Comparison of ENCODE assay signal across 24 cellular contexts in the genomic region with DNA sequence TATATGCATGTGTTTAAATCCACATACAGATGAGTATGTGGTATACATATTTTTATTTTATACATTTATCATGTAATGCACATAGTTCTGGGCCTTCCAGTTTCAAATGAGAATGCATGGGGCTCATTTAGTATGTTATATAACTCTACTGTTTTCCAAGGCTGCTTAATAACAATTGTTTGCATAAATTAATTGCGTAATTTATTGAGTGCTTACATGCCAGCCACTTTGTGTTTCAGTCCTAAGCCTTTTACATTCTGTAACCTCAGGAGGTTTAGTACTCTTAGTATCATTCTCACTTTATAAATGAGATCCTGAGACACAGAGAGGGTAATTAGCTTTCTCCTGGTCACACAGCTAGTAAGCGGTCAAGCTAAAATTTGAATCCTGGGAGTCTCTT. TPM values are rescaled to one million over a fixed set of nuclear protein-coding genes. Genes with fewer than 3 reads are reported as not detected.
DNase-seq lines count a peak whose midpoint lies in the region; ATAC-seq, FAIRE-seq and TF ChIP-seq lines count a peak whose summit lies in the region.
"Had no signal": no experiment of that assay in that cellular context is flagged by ENCODE, and none has a peak within 500 bp of the region (broad histone marks: within the 10 kb centered on the region; RNA-seq: fewer than 3 reads in every experiment).

No MANE protein-coding gene starts in this region.

- H3K4me1 ChIP-seq in A549 (0 out of 3 replicates have a peak, but pooled peaks cover 8% of the 10 kb centered on the region), HUES6 (ENCODE audit: control insufficient read depth, insufficient read depth, low read length) (0 out of 2 replicates have a peak, but pooled peaks cover 8% of the 10 kb centered on the region), tibial artery (no peaks in the 10 kb centered on the region), BE2C (no peaks in the 10 kb centered on the region)

- no peak for TF ChIP-seq EP300 in A549 (IDR thresholded peaks at IDR 0.05)

- CTCF ChIA-PET in A549 (lab: Yijun Ruan, JAX), result interaction anchor here (1.2 to 2.6 kb wide), 7 partner anchors 22 to 151 kb away, joined by 3 to 11 read pairs (median 5); no protein-coding TSS in a partner anchor
- CTCF ChIA-PET in WTC11 (lab: Charles Lee), result interaction anchor here (0.5 to 5.2 kb wide), 7 partner anchors 10 to 85 kb away, joined by 3 to 54 read pairs (median 15); no protein-coding TSS in a partner anchor

- no peaks in the 10 kb centered on the region for H3K36me3 ChIP-seq in HUES6 (ENCODE audit: control insufficient read depth, insufficient read depth, low read length)
- H3K36me3 ChIP-seq in tibial artery, result no peaks in the 10 kb centered on the region
- H3K36me3 ChIP-seq in BE2C, result no peaks in the 10 kb centered on the region

- H3K4me1 Mint-ChIP-seq in WTC11, result peaks cover 39% of the 10 kb centered on the region
- no peaks in the 10 kb centered on the region for H3K4me1 Mint-ChIP-seq in activated T-helper 17 cell treated with anti-CD3 and anti-CD28 coated beads, Interleukin-2, amount 50 U/mL, for 72 hours
- H3K4me1 Mint-ChIP-seq: CD8-positive, alpha-beta memory T cell had no signal

- H3K9me3 Mint-ChIP-seq in WTC11, result no peaks in the 10 kb centered on the region
- H3K9me3 Mint-ChIP-seq in activated T-helper 17 cell treated with anti-CD3 and anti-CD28 coated beads, Interleukin-2, amount 50 U/mL, for 72 hours, result no peaks in the 10 kb centered on the region

- H3K36me3 Mint-ChIP-seq in WTC11, result no peaks in the 10 kb centered on the region
- H3K36me3 Mint-ChIP-seq in activated T-helper 17 cell treated with anti-CD3 and anti-CD28 coated beads, Interleukin-2, amount 50 U/mL, for 72 hours (ENCODE audit: low read depth), result no peaks in the 10 kb centered on the region
- H3K36me3 Mint-ChIP-seq: CD8-positive, alpha-beta memory T cell had no signal

- no peak for TF ChIP-seq POLR2A in A549 (IDR thresholded peaks at IDR 0.05; ENCODE audit: low read length)

- H3K27me3 ChIP-seq in HUES6 (ENCODE audit: control insufficient read depth, insufficient read depth, low read length), result peaks cover 20% of the 10 kb centered on the region
- peaks cover 0 to 46% of the 10 kb centered on the region in 2 donors for H3K27me3 ChIP-seq in tibial artery
- H3K27me3 ChIP-seq in BE2C, result no peaks in the 10 kb centered on the region; the same call in none of the 2 replicates

- DNase-seq in A549 (ENCODE audit: low read depth in 1 of 2, low spot score in 1 of 2) (no peak), WTC11 (ENCODE audit: low spot score) (no peak), fibroblast of pulmonary artery (ENCODE audit: low read depth) (no peak), tibial artery (no peak), BE2C (no peak)
- DNase-seq in activated naive CD4-positive, alpha-beta T cell treated with Interleukin-2 at 50 U/mL for 16 hours, result no peak
- DNase-seq: 8988T; AML-193; CD8-positive, alpha-beta memory T cell; DMS153; HCEC 1CT; MM.1S; NCI-H1048; NCI-H1417 treated with DMSO at 0.1 percent for 48 hours; NCI-H187; NCI-H446; Right ventricle myocardium superior had no signal

- TF ChIP-seq CTCF in A549 (IDR thresholded peaks at IDR 0.05), result no peak
- no peak for TF ChIP-seq CTCF in WTC11 (IDR thresholded peaks at IDR 0.05)
- no peak for TF ChIP-seq CTCF in fibroblast of pulmonary artery (IDR thresholded peaks at IDR 0.05; ENCODE audit: low read length, missing control alignments)
- TF ChIP-seq CTCF in tibial artery (IDR thresholded peaks at IDR 0.05), result no peak
- no peak for TF ChIP-seq CTCF in BE2C (IDR thresholded peaks at IDR 0.05; ENCODE audit: low read depth, low read length)

- H3K27ac ChIP-seq in A549 (peak overlapping the region; percentile 54 to 67; a peak in 4 of 6 replicates), HUES6 (ENCODE audit: low read depth, low read length) (no peak overlapping the region), tibial artery (no peak overlapping the region)
- H3K27ac ChIP-seq: C4-2B had no signal

- H3K9me3 ChIP-seq in A549 (no peaks in the 10 kb centered on the region), HUES6 (ENCODE audit: control insufficient read depth, insufficient read depth, low read depth, low read length) (no peaks in the 10 kb centered on the region), tibial artery (no peaks in the 10 kb centered on the region), BE2C (no peaks in the 10 kb centered on the region)

- H3K27ac Mint-ChIP-seq in WTC11, result no peak overlapping the region
- no peak overlapping the region for H3K27ac Mint-ChIP-seq in activated T-helper 17 cell treated with anti-CD3 and anti-CD28 coated beads, Interleukin-2, amount 50 U/mL, for 72 hours
- H3K27ac Mint-ChIP-seq: CD8-positive, alpha-beta memory T cell had no signal

- no peak overlapping the region for H3K9ac ChIP-seq in HUES6 (ENCODE audit: low read length)

- no peak for TF ChIP-seq RAD21 in A549 (conservative IDR thresholded peaks at IDR 0.05 in 1 of 2, IDR thresholded peaks at IDR 0.05 in 1 of 2)

- no peak for FAIRE-seq in A549 (lab: Jason Lieb, UNC)

- 80% methylated on average over 2 of the region's 2 CpGs for WGBS in A549 (ENCODE audit: missing lambda C conversion rate)

- no peaks in the 10 kb centered on the region for H3K27me3 Mint-ChIP-seq in WTC11 (ENCODE audit: low read depth)
- peaks cover 37% of the 10 kb centered on the region for H3K27me3 Mint-ChIP-seq in activated T-helper 17 cell treated with anti-CD3 and anti-CD28 coated beads, Interleukin-2, amount 50 U/mL, for 72 hours

- H3K4me3 ChIP-seq in A549 (peak overlapping the region; percentile 18), HUES6 (ENCODE audit: low read depth, low read length) (peak overlapping the region; percentile 43), fibroblast of pulmonary artery (replicated peaks; ENCODE audit: low read depth, low read length) (peak overlapping the region; percentile 32), tibial artery (no peak overlapping the region), BE2C (ENCODE audit: low read depth, low read length) (no peak overlapping the region)

- intact Hi-C loops in tibial artery (cut with DNase I; ENCODE audit: low total_unique reads), result no loop called here

- ATAC-seq in A549, result no peak
- no peak for ATAC-seq in WTC11
- no peak for ATAC-seq in activated T-helper 17 cell treated with anti-CD3 and anti-CD28 coated beads, Interleukin-2, amount 50 U/mL, for 72 hours (replicated peaks)

- POLR2A ChIA-PET in A549 (lab: Yijun Ruan, JAX), result no interaction called here
- POLR2A ChIA-PET in WTC11 (lab: Charles Lee), result no interaction called here

- peak overlapping the region; percentile 67 for H3K4me2 ChIP-seq in A549

- H3K4me3 Mint-ChIP-seq in WTC11, result peak overlapping the region; percentile 78
- H3K4me3 Mint-ChIP-seq in activated T-helper 17 cell treated with anti-CD3 and anti-CD28 coated beads, Interleukin-2, amount 50 U/mL, for 72 hours, result no peak overlapping the region
- H3K4me3 Mint-ChIP-seq: CD8-positive, alpha-beta memory T cell had no signal

TF ChIP-seq in A549, 52 proteins besides CTCF, POLR2A, EP300 and RAD21:
- TF ChIP-seq CEBPB (IDR thresholded peaks at IDR 0.05) (peak in 1 of 2 experiments; percentile 51; a peak in 2 of 4 replicates), ESRRA (IDR thresholded peaks at IDR 0.05; ENCODE audit: borderline replicate concordance, low read length) (no peak), ZFP36 (IDR thresholded peaks at IDR 0.05; ENCODE audit: borderline replicate concordance, partially characterized antibody) (peak; percentile 45)

TF ChIP-seq in WTC11, 78 proteins besides CTCF, POLR2A, EP300 and RAD21 (continues in another document):
- TF ChIP-seq JAZF1 (CRISPR knock-in tag; IDR thresholded peaks at IDR 0.05), result no peak
- no peak for TF ChIP-seq ZNF671 (CRISPR knock-in tag; IDR thresholded peaks at IDR 0.05)
- no peak for TF ChIP-seq TCF7 (CRISPR knock-in tag; IDR thresholded peaks at IDR 0.05; ENCODE audit: low read depth)
- no peak for TF ChIP-seq PRRX2 (CRISPR knock-in tag; IDR thresholded peaks at IDR 0.05)
- no peak for TF ChIP-seq ESRRA (CRISPR knock-in tag; IDR thresholded peaks at IDR 0.05; ENCODE audit: borderline replicate concordance)
- no peak for TF ChIP-seq CREM (CRISPR knock-in tag; IDR thresholded peaks at IDR 0.05)
- TF ChIP-seq, protein P1, sequence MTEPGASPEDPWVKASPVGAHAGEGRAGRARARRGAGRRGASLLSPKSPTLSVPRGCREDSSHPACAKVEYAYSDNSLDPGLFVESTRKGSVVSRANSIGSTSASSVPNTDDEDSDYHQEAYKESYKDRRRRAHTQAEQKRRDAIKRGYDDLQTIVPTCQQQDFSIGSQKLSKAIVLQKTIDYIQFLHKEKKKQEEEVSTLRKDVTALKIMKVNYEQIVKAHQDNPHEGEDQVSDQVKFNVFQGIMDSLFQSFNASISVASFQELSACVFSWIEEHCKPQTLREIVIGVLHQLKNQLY (CRISPR knock-in tag; IDR thresholded peaks at IDR 0.05), result no peak

RNA-seq across cellular contexts. Expression of a gene that starts 16.7 kb away (rescaled TPM):
- 1.1 and 1.5 TPM in 2 replicates for polyA plus RNA-seq in A549 (2011; rRNA removed)
- 0.69 and 0.74 TPM in 2 replicates for polyA plus RNA-seq in A549 (2012; cell fraction: cytosol; rRNA removed)
- polyA plus RNA-seq in A549 (2012; cell fraction: nucleus; rRNA removed), result 3.2 and 5.0 TPM in 2 replicates
- 4.6 to 6.9 TPM (median 5.8 TPM) in 3 replicates for polyA plus RNA-seq in A549 (2017; fragmentation: RNase III; extraction: RNeasy Plus Mini Kit Qiagen cat#74134 plus additional on column Dnase treatment)
- polyA minus RNA-seq in A549 (2011; rRNA and poly(A)+ RNA removed), result 0.87 and 1.3 TPM in 2 replicates
- total RNA-seq in WTC11 (2021), result 12.5 to 15.7 TPM (median 15.1 TPM) in 3 replicates
- total RNA-seq in activated T-helper 17 cell treated with anti-CD3 and anti-CD28 coated beads, Interleukin-2, amount 50 U/mL, for 72 hours, result under 1 TPM in 1 of 2 donors, not detected in 1; 0.05 TPM
- 0.88 TPM for polyA plus RNA-seq in BE2C (2012; ENCODE audit: insufficient read depth, insufficient read length, low read depth)
- total RNA-seq: CD8-positive, alpha-beta memory T cell had no signal
- polyA plus RNA-seq: CD8-positive, alpha-beta memory T cell had no signal

RNA-seq across cellular contexts. Expression of a gene that starts 36.9 kb away (rescaled TPM):
- polyA plus RNA-seq in A549 (2011; rRNA removed), result 11.5 and 12.8 TPM in 2 replicates
- 26.4 and 37.4 TPM in 2 replicates for polyA plus RNA-seq in A549 (2012; cell fraction: cytosol; rRNA removed)
- 33.7 and 37.2 TPM in 2 replicates for polyA plus RNA-seq in A549 (2012; cell fraction: nucleus; rRNA removed)
- 6.3 to 7.6 TPM (median 6.8 TPM) in 3 replicates for polyA plus RNA-seq in A549 (2017; fragmentation: RNase III; extraction: RNeasy Plus Mini Kit Qiagen cat#74134 plus additional on column Dnase treatment)
- polyA minus RNA-seq in A549 (2011; rRNA and poly(A)+ RNA removed), result 6.0 and 7.6 TPM in 2 replicates
- 33.3 to 44.1 TPM (median 43.2 TPM) in 3 replicates for total RNA-seq in WTC11 (2021)
- not detected for total RNA-seq in activated T-helper 17 cell treated with anti-CD3 and anti-CD28 coated beads, Interleukin-2, amount 50 U/mL, for 72 hours
- polyA plus RNA-seq in BE2C (2012; ENCODE audit: insufficient read depth, insufficient read length, low read depth), result 6.7 TPM
- total RNA-seq: Calu3; CD8-positive, alpha-beta memory T cell; HT1080; PC-3; Right ventricle myocardium superior; RPMI7951 had no signal
- polyA plus RNA-seq: CD8-positive, alpha-beta memory T cell had no signal

RNA-seq across cellular contexts. Expression of a gene that starts 45.4 kb away (rescaled TPM):
- 15.6 and 16.2 TPM in 2 replicates for polyA plus RNA-seq in A549 (2011; rRNA removed)
- 11.5 and 18.6 TPM in 2 replicates for polyA plus RNA-seq in A549 (2012; cell fraction: cytosol; rRNA removed)
- 18.5 and 21.7 TPM in 2 replicates for polyA plus RNA-seq in A549 (2012; cell fraction: nucleus; rRNA removed)
- 4.4 to 8.2 TPM (median 7.3 TPM) in 3 replicates for polyA plus RNA-seq in A549 (2017; fragmentation: RNase III; extraction: RNeasy Plus Mini Kit Qiagen cat#74134 plus additional on column Dnase treatment)
- polyA minus RNA-seq in A549 (2011; rRNA and poly(A)+ RNA removed), result 8.8 and 9.3 TPM in 2 replicates
- total RNA-seq in WTC11 (2021), result 2.5 to 3.3 TPM (median 2.5 TPM) in 3 replicates
- not detected for total RNA-seq in activated T-helper 17 cell treated with anti-CD3 and anti-CD28 coated beads, Interleukin-2, amount 50 U/mL, for 72 hours
- polyA plus RNA-seq in BE2C (2012; ENCODE audit: insufficient read depth, insufficient read length, low read depth), result not detected
- total RNA-seq: CD8-positive, alpha-beta memory T cell; HT1080; PC-3; Right ventricle myocardium superior; RPMI7951 had no signal
- polyA plus RNA-seq: CD8-positive, alpha-beta memory T cell had no signal

Comparison
In these comparisons a context has a peak if more than half of its experiments do, and no peak if none do; other contexts are left out.
1. H3K27ac ChIP-seq: peak in A549 (2 of 2); none in HUES6 (single experiment) and tibial artery (0 of 2).
2. H3K4me3 ChIP-seq: peak in A549 (single experiment), HUES6 (single experiment) and fibroblast of pulmonary artery (single experiment); none in tibial artery (0 of 2) and BE2C (single experiment).
3. RNA of a gene that starts 16.7 kb away (total RNA-seq): 12.5 to 15.7 TPM in WTC11; 0.05 TPM in activated T-helper 17 cell treated with anti-CD3 and anti-CD28 coated beads, Interleukin-2, amount 50 U/mL, for 72 hours; every median in the first group is over 10 times any median in the second.
4. RNA of a gene that starts 36.9 kb away (total RNA-seq): 33.3 to 44.1 TPM in WTC11; not detected in activated T-helper 17 cell treated with anti-CD3 and anti-CD28 coated beads, Interleukin-2, amount 50 U/mL, for 72 hours; every median in the first group is over 10 times any median in the second.